ENCODE assay signal across 9 cellular contexts in the genomic region with DNA sequence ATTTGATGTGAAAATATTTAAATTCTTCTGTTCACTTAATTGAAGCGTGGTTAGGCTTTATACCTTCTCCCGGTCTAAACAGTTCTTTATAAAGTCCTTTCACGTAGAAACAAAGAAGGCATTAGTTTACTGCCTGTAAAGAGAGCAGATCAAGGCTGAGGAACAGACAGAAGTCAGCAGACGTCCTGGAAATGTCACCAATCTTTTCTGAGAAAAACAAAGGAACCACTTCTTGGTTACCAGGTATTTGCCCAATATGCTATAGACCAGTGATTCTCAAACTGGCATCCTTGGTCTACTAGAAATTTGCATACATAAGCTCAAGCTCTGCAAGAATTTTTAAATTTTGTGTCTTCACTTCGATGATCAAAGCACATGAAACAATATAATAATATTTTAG.
DNase-seq lines count a peak whose midpoint lies in the region; ATAC-seq, FAIRE-seq and TF ChIP-seq lines count a peak whose summit lies in the region.
"Had no signal": no experiment of that assay in that cellular context is flagged by ENCODE, and none has a peak within 500 bp of the region (broad histone marks: within the 10 kb centered on the region; RNA-seq: fewer than 3 reads in every experiment).

No MANE protein-coding gene starts in this region.

- no peaks in the 10 kb centered on the region for H4K20me1 ChIP-seq in keratinocyte (ENCODE audit: control insufficient read depth, extremely low read depth, insufficient read depth, low read length)

- H3K4me1 ChIP-seq in keratinocyte (ENCODE audit: control insufficient read depth, extremely low read depth, insufficient read depth, low read length) (peaks cover 48% of the 10 kb centered on the region), thymus (ENCODE audit: control insufficient read depth, insufficient read depth, low read length) (peaks cover 10% of the 10 kb centered on the region)
- H3K4me1 ChIP-seq: esophagus muscularis mucosa had no signal

- H3K27ac ChIP-seq in keratinocyte (ENCODE audit: control insufficient read depth, insufficient read depth, low read length) (peak overlapping the region; percentile 57), thymus (ENCODE audit: low read depth) (peak overlapping the region; percentile 38), coronary artery (no peak overlapping the region)
- H3K27ac ChIP-seq: esophagus muscularis mucosa had no signal

- no peaks in the 10 kb centered on the region for H3K27me3 Mint-ChIP-seq in activated T-cell treated with anti-CD3 and anti-CD28 coated beads, Interleukin-2, amount 50 U/mL, for 72 hours (ENCODE audit: low read depth)
- H3K27me3 Mint-ChIP-seq in activated CD8-positive, alpha-beta T cell treated with anti-CD3 and anti-CD28 coated beads for 36 hours, result no peaks in the 10 kb centered on the region

- dilution Hi-C loops in keratinocyte (cut with MboI; ENCODE audit: extremely low pct_ligation_motif_present, low sequenced_read_pairs), result no loop called here

- POLR2A ChIA-PET in activated CD8-positive, alpha-beta T cell treated with anti-CD3 and anti-CD28 coated beads for 36 hours (lab: Charles Lee), result interaction anchor here (0.7 to 12.9 kb wide), 23 partner anchors 9 to 126 kb away, joined by 3 to 158 read pairs (median 8); a partner anchor contains a TSS

- H3K9me1 ChIP-seq in keratinocyte (ENCODE audit: control insufficient read depth, extremely low read depth, insufficient read depth, low read length), result no peaks in the 10 kb centered on the region

- no peaks in the 10 kb centered on the region for H3K79me2 ChIP-seq in keratinocyte (ENCODE audit: control insufficient read depth, insufficient read depth, low read length)

- peaks cover 86% of the 10 kb centered on the region for H3K4me1 Mint-ChIP-seq in activated T-cell treated with anti-CD3 and anti-CD28 coated beads, Interleukin-2, amount 50 U/mL, for 72 hours (ENCODE audit: low read depth)
- peaks cover 78% of the 10 kb centered on the region for H3K4me1 Mint-ChIP-seq in activated CD8-positive, alpha-beta T cell treated with anti-CD3 and anti-CD28 coated beads for 36 hours (ENCODE audit: low read depth)

- H3K9ac ChIP-seq in keratinocyte (ENCODE audit: control insufficient read depth, extremely low read depth, insufficient read depth, low read length), result peak overlapping the region; percentile 10

- no peak for TF ChIP-seq CTCF in activated CD8-positive, alpha-beta T cell treated with anti-CD3 and anti-CD28 coated beads for 36 hours (IDR thresholded peaks at IDR 0.05)
- TF ChIP-seq CTCF in keratinocyte (optimal IDR thresholded peaks at IDR 0.05 in 1 of 3, IDR thresholded peaks at IDR 0.05 in 1 of 3, conservative IDR thresholded peaks at IDR 0.05 in 1 of 3; ENCODE audit: extremely low read depth in 1 of 3, insufficient read depth in 2 of 3, low read length in 3 of 3) (no peak), coronary artery (IDR thresholded peaks at IDR 0.05) (no peak)

- H3K27ac Mint-ChIP-seq in activated T-cell treated with anti-CD3 and anti-CD28 coated beads, Interleukin-2, amount 50 U/mL, for 72 hours, result peak overlapping the region; percentile 99
- peak overlapping the region; percentile 96 for H3K27ac Mint-ChIP-seq in activated CD8-positive, alpha-beta T cell treated with anti-CD3 and anti-CD28 coated beads for 36 hours

- 56% methylated on average over 5 of the region's 5 CpGs for WGBS in thymus

- intact Hi-C loops in activated CD8-positive, alpha-beta T cell treated with anti-CD3 and anti-CD28 coated beads for 36 hours (cut with micrococcal nuclease), result loop anchor here (1.0 to 5.0 kb wide), 2 partner anchors 20 to 88 kb away; a partner anchor contains a TSS

- ATAC-seq in activated T-cell treated with anti-CD3 and anti-CD28 coated beads, Interleukin-2, amount 50 U/mL, for 72 hours (replicated peaks in 1 of 2), result peak; percentile 39 to 48
- ATAC-seq in activated CD8-positive, alpha-beta T cell treated with anti-CD3 and anti-CD28 coated beads for 36 hours, result peak; percentile 57

- H3K4me3 ChIP-seq in keratinocyte (ENCODE audit: control insufficient read depth in 2 of 3, extremely low read depth in 1 of 3, insufficient read depth in 2 of 3, low read depth in 1 of 3, low read length in 3 of 3), result peak overlapping the region in 1 of 3 experiments; percentile 14
- no peak overlapping the region for H3K4me3 ChIP-seq in thymus (ENCODE audit: low read length)
- H3K4me3 ChIP-seq in coronary artery, result no peak overlapping the region
- H3K4me3 ChIP-seq: esophagus muscularis mucosa had no signal

- CTCF ChIA-PET in activated CD8-positive, alpha-beta T cell treated with anti-CD3 and anti-CD28 coated beads for 36 hours (lab: Charles Lee), result interaction anchor here (1.0 to 4.7 kb wide), 15 partner anchors 8 to 183 kb away, joined by 3 to 31 read pairs (median 4); no protein-coding TSS in a partner anchor

- peak overlapping the region; percentile 78 to 84 for H3K4me3 Mint-ChIP-seq in activated T-cell treated with anti-CD3 and anti-CD28 coated beads, Interleukin-2, amount 50 U/mL, for 72 hours
- H3K4me3 Mint-ChIP-seq in activated CD8-positive, alpha-beta T cell treated with anti-CD3 and anti-CD28 coated beads for 36 hours, result peak overlapping the region; percentile 68

- peak overlapping the region; percentile 45 for H3K4me2 ChIP-seq in keratinocyte (ENCODE audit: control insufficient read depth, extremely low read depth, insufficient read depth, low read depth, low read length)

- H3K36me3 ChIP-seq in keratinocyte (ENCODE audit: control insufficient read depth in 2 of 2, extremely low read depth in 1 of 2, insufficient read depth in 2 of 2, low read length in 2 of 2) (no peaks in the 10 kb centered on the region), thymus (ENCODE audit: control insufficient read depth, insufficient read depth) (no peaks in the 10 kb centered on the region)

- H3K9me3 Mint-ChIP-seq in activated T-cell treated with anti-CD3 and anti-CD28 coated beads, Interleukin-2, amount 50 U/mL, for 72 hours, result peaks cover 3 to 4% of the 10 kb centered on the region in 2 donors
- peaks cover 6% of the 10 kb centered on the region for H3K9me3 Mint-ChIP-seq in activated CD8-positive, alpha-beta T cell treated with anti-CD3 and anti-CD28 coated beads for 36 hours

- peaks cover 0 to 5% of the 10 kb centered on the region in 2 donors for H3K36me3 Mint-ChIP-seq in activated T-cell treated with anti-CD3 and anti-CD28 coated beads, Interleukin-2, amount 50 U/mL, for 72 hours (ENCODE audit: insufficient read depth in 2 of 2)
- peaks cover 12% of the 10 kb centered on the region for H3K36me3 Mint-ChIP-seq in activated CD8-positive, alpha-beta T cell treated with anti-CD3 and anti-CD28 coated beads for 36 hours (ENCODE audit: low read depth)

- H3K9me3 ChIP-seq in keratinocyte (ENCODE audit: control insufficient read depth, low read depth, low read length), result no peaks in the 10 kb centered on the region
- H3K9me3 ChIP-seq in thymus (ENCODE audit: control insufficient read depth), result no peaks in the 10 kb centered on the region
- H3K9me3 ChIP-seq: esophagus muscularis mucosa had no signal

- DNase-seq in activated T-cell treated with anti-CD3 and anti-CD28 coated beads, Interleukin-2, amount 50 U/mL, for 72 hours, result peak in 1 of 2 donors; percentile 19
- DNase-seq in activated T-cell treated with anti-CD3 and anti-CD28 coated beads for 4 hours, result no peak
- DNase-seq in activated CD8-positive, alpha-beta T cell treated with anti-CD3 and anti-CD28 coated beads for 36 hours, result no peak
- no peak for DNase-seq in keratinocyte (ENCODE audit: low read depth, low spot score)
- no peak for DNase-seq in ecto neural progenitor cell (ENCODE audit: low spot score)
- DNase-seq in NCI-H774 (lab: John Stamatoyannopoulos, UW), result no peak
- DNase-seq in coronary artery (ENCODE audit: low spot score), result no peak

- H3K27me3 ChIP-seq in keratinocyte (ENCODE audit: control insufficient read depth, extremely low read depth, insufficient read depth, low read length) (no peaks in the 10 kb centered on the region), thymus (ENCODE audit: control insufficient read depth, insufficient read depth) (no peaks in the 10 kb centered on the region)
- H3K27me3 ChIP-seq: esophagus muscularis mucosa had no signal

- no peak for FAIRE-seq in keratinocyte (lab: Jason Lieb, UNC)

- H2AFZ ChIP-seq in keratinocyte (ENCODE audit: control insufficient read depth, low read length), result no peak overlapping the region

Comparison
In these comparisons a context has a peak if more than half of its experiments do, and no peak if none do; other contexts are left out.
1. H3K27ac ChIP-seq: peak in keratinocyte (single experiment) and thymus (single experiment); none in coronary artery (0 of 2).